ENCODE assay signal across 8 cellular contexts in genomic region chr21:16193758-16194606, GRCh38.
DNase-seq lines count a peak whose midpoint lies in the region; ATAC-seq and TF ChIP-seq lines count a peak whose summit lies in the region.

No MANE protein-coding gene starts in this region.

- TF ChIP-seq CTCF in GM12865 (IDR thresholded peaks at IDR 0.05; ENCODE audit: insufficient read depth, low read depth, low read length, missing control alignments), result no peak
- peak in 1 of 3 experiments; percentile 10 for TF ChIP-seq CTCF in vagina (IDR thresholded peaks at IDR 0.05)

- no peaks in the 10 kb centered on the region for H3K36me3 ChIP-seq in vagina

- ATAC-seq in HG02884 (IDR thresholded peaks at IDR 0.05; ENCODE audit: unreplicated experiment) (peak; percentile 65), esophagus mucosa (peak; percentile 64)

- peak; percentile 2 for DNase-seq in GM12865 (ENCODE audit: low read depth)
- peak; percentile 97 for DNase-seq in SIG-M5 treated with dmso at 0.1 percent for 504 hours (lab: John Stamatoyannopoulos, UW; ENCODE audit: unreplicated experiment)
- DNase-seq in mucosa of gallbladder (ENCODE audit: low spot score), result peak; percentile 68
- peak in 1 of 2 donors; percentile 93 for DNase-seq in vagina (ENCODE audit: extremely low spot score in 2 of 2)
- no peak for DNase-seq in activated CD8-positive, alpha-beta memory T cell treated with anti-CD3 and anti-CD28 coated beads, Interleukin-2, amount 50 U/mL, for 4 hours
- no peak for DNase-seq in DMS79 (lab: John Stamatoyannopoulos, UW)

- H3K4me1 ChIP-seq in vagina, result peaks cover 12% of the 10 kb centered on the region

- H3K27me3 ChIP-seq in vagina, result no peaks in the 10 kb centered on the region

- intact Hi-C loops in vagina (cut with DNase I), result loop anchor here (10.0 kb wide), 1 partner anchor 111 kb away; no protein-coding TSS in a partner anchor

- H3K27ac ChIP-seq in vagina, result peak overlapping the region; percentile 90

- H3K9me3 ChIP-seq in vagina, result no peaks in the 10 kb centered on the region

- TF ChIP-seq POLR2A in vagina (IDR thresholded peaks at IDR 0.05), result peak in 1 of 2 donors; percentile 13

- H3K4me3 ChIP-seq in GM12865 (ENCODE audit: low read depth, low read length) (no peak overlapping the region), vagina (peak overlapping the region; percentile 43 to 51)

Comparison
In these comparisons a context has a peak if more than half of its experiments do, and no peak if none do; other contexts are left out.
1. DNase-seq: peak in GM12865 (single experiment), SIG-M5 treated with dmso at 0.1 percent for 504 hours (single experiment) and mucosa of gallbladder (single experiment); none in activated CD8-positive, alpha-beta memory T cell treated with anti-CD3 and anti-CD28 coated beads, Interleukin-2, amount 50 U/mL, for 4 hours (single experiment) and DMS79 (single experiment).